In genomic region chr9:136668983-136669790, GRCh38 we compare ENCODE assay signal across 11 cellular contexts. TPM values are rescaled to one million over a fixed set of nuclear protein-coding genes. Genes with fewer than 3 reads are reported as not detected.
DNase-seq lines count a peak whose midpoint lies in the region; ATAC-seq and TF ChIP-seq lines count a peak whose summit lies in the region.
"Had no signal": no experiment of that assay in that cellular context is flagged by ENCODE, and none has a peak within 500 bp of the region (broad histone marks: within the 10 kb centered on the region; RNA-seq: fewer than 3 reads in every experiment).

No MANE protein-coding gene starts in this region.

- peaks cover 24% of the 10 kb centered on the region for H3K27me3 ChIP-seq in CD4-positive, alpha-beta T cell (ENCODE audit: control insufficient read depth, insufficient read depth, low read length)
- H3K27me3 ChIP-seq in body of pancreas (no peaks in the 10 kb centered on the region), neural progenitor cell (peaks cover 21% of the 10 kb centered on the region)

- no peaks in the 10 kb centered on the region for H3K9me3 ChIP-seq in CD4-positive, alpha-beta T cell (ENCODE audit: control insufficient read depth, low read length)
- no peaks in the 10 kb centered on the region for H3K9me3 ChIP-seq in body of pancreas
- no peaks in the 10 kb centered on the region for H3K9me3 ChIP-seq in neural progenitor cell (ENCODE audit: low read depth)
- H3K9me3 ChIP-seq in T-helper 17 cell (ENCODE audit: control insufficient read depth, low read length, poor library complexity, severe bottlenecking), result no peaks in the 10 kb centered on the region

- H3K36me3 Mint-ChIP-seq in CD4-positive, alpha-beta T cell (ENCODE audit: low read depth), result no peaks in the 10 kb centered on the region
- no peaks in the 10 kb centered on the region for H3K36me3 Mint-ChIP-seq in neural progenitor cell
- no peaks in the 10 kb centered on the region for H3K36me3 Mint-ChIP-seq in T-helper 17 cell (ENCODE audit: low read depth)
- no peaks in the 10 kb centered on the region for H3K36me3 Mint-ChIP-seq in activated T-helper 17 cell treated with anti-CD3 and anti-CD28 coated beads, Interleukin-2, amount 50 U/mL, for 72 hours (ENCODE audit: low read depth)

- H3K27ac Mint-ChIP-seq in CD4-positive, alpha-beta T cell, result no peak overlapping the region
- H3K27ac Mint-ChIP-seq in neural progenitor cell (peak overlapping the region; percentile 63), T-helper 17 cell (no peak overlapping the region)
- H3K27ac Mint-ChIP-seq in activated T-helper 17 cell treated with anti-CD3 and anti-CD28 coated beads, Interleukin-2, amount 50 U/mL, for 72 hours, result no peak overlapping the region
- H3K27ac Mint-ChIP-seq: memory B cell had no signal

- no peaks in the 10 kb centered on the region for H4K20me1 ChIP-seq in neural progenitor cell (ENCODE audit: low read depth)

- no peak overlapping the region for H3K4me3 ChIP-seq in body of pancreas
- H3K4me3 ChIP-seq in neural progenitor cell, result no peak overlapping the region

- peak overlapping the region; percentile 48 for H3K4me3 Mint-ChIP-seq in CD4-positive, alpha-beta T cell
- H3K4me3 Mint-ChIP-seq in neural progenitor cell, result peak overlapping the region; percentile 38
- no peak overlapping the region for H3K4me3 Mint-ChIP-seq in T-helper 17 cell
- H3K4me3 Mint-ChIP-seq in activated T-helper 17 cell treated with anti-CD3 and anti-CD28 coated beads, Interleukin-2, amount 50 U/mL, for 72 hours, result no peak overlapping the region
- H3K4me3 Mint-ChIP-seq: memory B cell had no signal

- 61% methylated on average over 11 to 22 of the region's 23 CpGs for WGBS in body of pancreas, 2 donors

- H3K4me2 ChIP-seq in neural progenitor cell, result no peak overlapping the region

- H3K4me1 ChIP-seq in body of pancreas (peaks cover 31% of the 10 kb centered on the region), neural progenitor cell (peaks cover 10% of the 10 kb centered on the region)

- CTCF ChIA-PET in CD4-positive, alpha-beta T cell (lab: Charles Lee), result no interaction called here

- H3K27ac ChIP-seq in CD4-positive, alpha-beta T cell (ENCODE audit: low read depth, low read length), result no peak overlapping the region
- H3K27ac ChIP-seq in body of pancreas (peak overlapping the region in 1 of 4 donors; percentile 11), neural progenitor cell (no peak overlapping the region)

- H2AFZ ChIP-seq in neural progenitor cell (replicated peaks), result no peak overlapping the region

- H3K9me3 Mint-ChIP-seq in CD4-positive, alpha-beta T cell, result no peaks in the 10 kb centered on the region
- H3K9me3 Mint-ChIP-seq in neural progenitor cell, result no peaks in the 10 kb centered on the region
- H3K9me3 Mint-ChIP-seq in activated T-helper 17 cell treated with anti-CD3 and anti-CD28 coated beads, Interleukin-2, amount 50 U/mL, for 72 hours, result no peaks in the 10 kb centered on the region
- H3K9me3 Mint-ChIP-seq: memory B cell had no signal

- peaks cover 15% of the 10 kb centered on the region for H3F3A ChIP-seq in neural progenitor cell (ENCODE audit: low read depth)

- H3K27me3 Mint-ChIP-seq in CD4-positive, alpha-beta T cell, result peaks cover 16% of the 10 kb centered on the region
- peaks cover 2% of the 10 kb centered on the region for H3K27me3 Mint-ChIP-seq in neural progenitor cell (ENCODE audit: insufficient read depth, low read depth)
- peaks cover 19% of the 10 kb centered on the region for H3K27me3 Mint-ChIP-seq in T-helper 17 cell
- peaks cover 5% of the 10 kb centered on the region for H3K27me3 Mint-ChIP-seq in activated T-helper 17 cell treated with anti-CD3 and anti-CD28 coated beads, Interleukin-2, amount 50 U/mL, for 72 hours

- TF ChIP-seq POLR2A in body of pancreas (IDR thresholded peaks at IDR 0.05), result no peak

- no peak overlapping the region for H3K9ac ChIP-seq in neural progenitor cell

- intact Hi-C loops in CD4-positive, alpha-beta T cell (cut with DNase I, micrococcal nuclease), result no loop called here
- intact Hi-C loops in body of pancreas (cut with DNase I), result no loop called here

- no peak for TF ChIP-seq CTCF in CD4-positive, alpha-beta T cell (IDR thresholded peaks at IDR 0.05)
- no peak for TF ChIP-seq CTCF in body of pancreas (IDR thresholded peaks at IDR 0.05)
- TF ChIP-seq CTCF in neural progenitor cell (IDR thresholded peaks at IDR 0.05), result no peak

- POLR2A ChIA-PET in CD4-positive, alpha-beta T cell (lab: Charles Lee), result no interaction called here

- DNase-seq in CD4-positive, alpha-beta T cell, result no peak
- DNase-seq in Kasumi-1 (lab: John Stamatoyannopoulos, UW), result peak; percentile 20 to 28
- peak in 3 of 4 donors; percentile 39 to 71 (median 60) for DNase-seq in body of pancreas
- no peak for DNase-seq in neural progenitor cell (ENCODE audit: low spot score)
- no peak for DNase-seq in T-helper 17 cell
- DNase-seq in activated naive CD4-positive, alpha-beta T cell treated with anti-CD3 and anti-CD28 coated beads, Interleukin-2, amount 50 U/mL, for 16 hours, result no peak
- DNase-seq: KBM-7, SHP77 had no signal

- no peaks in the 10 kb centered on the region for H3K4me1 Mint-ChIP-seq in CD4-positive, alpha-beta T cell (ENCODE audit: low read depth)
- H3K4me1 Mint-ChIP-seq in neural progenitor cell, result peaks cover 4% of the 10 kb centered on the region
- H3K4me1 Mint-ChIP-seq in T-helper 17 cell, result peaks cover 9% of the 10 kb centered on the region
- H3K4me1 Mint-ChIP-seq in activated T-helper 17 cell treated with anti-CD3 and anti-CD28 coated beads, Interleukin-2, amount 50 U/mL, for 72 hours, result no peaks in the 10 kb centered on the region

- no peaks in the 10 kb centered on the region for H3K36me3 ChIP-seq in body of pancreas (replicated peaks in 1 of 2; ENCODE audit: insufficient read depth in 1 of 2, low read depth in 2 of 2)
- H3K36me3 ChIP-seq in neural progenitor cell, result no peaks in the 10 kb centered on the region

- no peaks in the 10 kb centered on the region for H3K79me2 ChIP-seq in neural progenitor cell (ENCODE audit: low read depth)

- ATAC-seq in CD4-positive, alpha-beta T cell (ENCODE audit: poor library complexity), result no peak
- ATAC-seq in body of pancreas (no peak), HG03135 (IDR thresholded peaks at IDR 0.05; ENCODE audit: unreplicated experiment) (no peak), T-helper 17 cell (no peak)
- ATAC-seq in activated T-helper 17 cell treated with anti-CD3 and anti-CD28 coated beads, Interleukin-2, amount 50 U/mL, for 72 hours (replicated peaks), result no peak

RNA-seq across cellular contexts. Expression of gene EGFL7, which starts 6.5 kb away (rescaled TPM):
- total RNA-seq in CD4-positive, alpha-beta T cell, result not detected
- total RNA-seq in body of pancreas (10 to 100 TPM; 14.8 to 47.0 TPM), neural progenitor cell (ENCODE audit: low replicate concordance) (16.5 and 47.4 TPM in 2 replicates), T-helper 17 cell (1 to 10 TPM in 1 of 2 donors, not detected in 1; 5.7 TPM)
- total RNA-seq in activated T-helper 17 cell treated with anti-CD3 and anti-CD28 coated beads, Interleukin-2, amount 50 U/mL, for 72 hours, result 1 to 10 TPM in 1 of 2 donors, under 1 TPM in 1; 0.78 to 1.0 TPM

RNA-seq across cellular contexts. Expression of gene AGPAT2, which starts 18.1 kb away (rescaled TPM):
- 1 to 10 TPM; 3.6 to 4.0 TPM for total RNA-seq in CD4-positive, alpha-beta T cell
- total RNA-seq in body of pancreas (100 to 1,000 TPM in 1 of 2 donors, 10 to 100 TPM in 1; 94.2 to 275 TPM), neural progenitor cell (ENCODE audit: low replicate concordance) (2.4 and 3.4 TPM in 2 replicates), T-helper 17 cell (1 to 10 TPM; 7.7 to 8.5 TPM)
- 10 to 100 TPM; 14.6 to 15.6 TPM for total RNA-seq in activated T-helper 17 cell treated with anti-CD3 and anti-CD28 coated beads, Interleukin-2, amount 50 U/mL, for 72 hours

RNA-seq across cellular contexts. Expression of gene DIPK1B, which starts 43.2 kb away (rescaled TPM):
- total RNA-seq in CD4-positive, alpha-beta T cell, result under 1 TPM in 1 of 2 experiments, not detected in 1; 0.11 TPM
- 10 to 100 TPM in 1 of 2 donors, 1 to 10 TPM in 1; 2.0 to 25.7 TPM for total RNA-seq in body of pancreas
- 11.8 and 52.8 TPM in 2 replicates for total RNA-seq in neural progenitor cell (ENCODE audit: low replicate concordance)
- 1 to 10 TPM; 1.3 to 3.2 TPM for total RNA-seq in T-helper 17 cell
- not detected for total RNA-seq in activated T-helper 17 cell treated with anti-CD3 and anti-CD28 coated beads, Interleukin-2, amount 50 U/mL, for 72 hours

Comparison
In these comparisons a context has a peak if more than half of its experiments do, and no peak if none do; other contexts are left out.
1. DNase-seq: peak in Kasumi-1 (2 of 2) and body of pancreas (3 of 4); none in CD4-positive, alpha-beta T cell (0 of 10), neural progenitor cell (single experiment), T-helper 17 cell (0 of 3) and activated naive CD4-positive, alpha-beta T cell treated with anti-CD3 and anti-CD28 coated beads, Interleukin-2, amount 50 U/mL, for 16 hours (single experiment).
2. H3K4me3 Mint-ChIP-seq: peak in CD4-positive, alpha-beta T cell (single experiment) and neural progenitor cell (single experiment); none in T-helper 17 cell (single experiment) and activated T-helper 17 cell treated with anti-CD3 and anti-CD28 coated beads, Interleukin-2, amount 50 U/mL, for 72 hours (single experiment).
3. RNA of gene AGPAT2, which starts 18.1 kb away (total RNA-seq): 94.2 to 275 TPM in body of pancreas; 14.6 to 15.6 TPM in activated T-helper 17 cell treated with anti-CD3 and anti-CD28 coated beads, Interleukin-2, amount 50 U/mL, for 72 hours, 7.7 to 8.5 TPM in T-helper 17 cell, 3.6 to 4.0 TPM in CD4-positive, alpha-beta T cell and 2.4 to 3.4 TPM in neural progenitor cell; every median in the first group is over 4 times any median in the second.